Comparison of ENCODE assay signal across 8 cellular contexts in genomic region chr14:67680121-67680602, GRCh38. TPM values are rescaled to one million over a fixed set of nuclear protein-coding genes. Genes with fewer than 3 reads are reported as not detected.
DNase-seq lines count a peak whose midpoint lies in the region; ATAC-seq, FAIRE-seq and TF ChIP-seq lines count a peak whose summit lies in the region.

No MANE protein-coding gene starts in this region.

- H3K27ac Mint-ChIP-seq in activated CD8-positive, alpha-beta T cell treated with anti-CD3 and anti-CD28 coated beads, Interleukin-2, amount 10 ng/mL, durations not matched to agents 7 days and 5 days, result peak overlapping the region; percentile 63
- peak overlapping the region; percentile 49 for H3K27ac Mint-ChIP-seq in stimulated activated naive B cell treated with anti-CD40 and anti-IgM and Interleukin-4, amounts not matched to agents 10 μg/mL and 1 μg/mL and 100 μg/mL, for 72 hours

- peak; percentile 98 for ATAC-seq in GM19025 (IDR thresholded peaks at IDR 0.05; ENCODE audit: low read depth, unreplicated experiment)
- ATAC-seq in HG03103 (IDR thresholded peaks at IDR 0.05; ENCODE audit: low read depth, unreplicated experiment), result peak; percentile 98
- peak; percentile 94 for ATAC-seq in activated CD8-positive, alpha-beta T cell treated with anti-CD3 and anti-CD28 coated beads, Interleukin-2, amount 10 ng/mL, durations not matched to agents 7 days and 5 days
- peak; percentile 95 for ATAC-seq in stimulated activated naive B cell treated with anti-CD40 and anti-IgM and Interleukin-4, amounts not matched to agents 10 μg/mL and 1 μg/mL and 100 μg/mL, for 72 hours (replicated peaks)

- TF ChIP-seq CTCF in AG04450 (IDR thresholded peaks at IDR 0.05; ENCODE audit: low read depth, low read length), result no peak
- no peak for TF ChIP-seq CTCF in D721Med (IDR thresholded peaks at IDR 0.05; ENCODE audit: insufficient read depth, missing control alignments)

- H3K4me1 Mint-ChIP-seq in activated CD8-positive, alpha-beta T cell treated with anti-CD3 and anti-CD28 coated beads, Interleukin-2, amount 10 ng/mL, durations not matched to agents 7 days and 5 days (ENCODE audit: low read depth), result peaks cover 42% of the 10 kb centered on the region
- H3K4me1 Mint-ChIP-seq in stimulated activated naive B cell treated with anti-CD40 and anti-IgM and Interleukin-4, amounts not matched to agents 10 μg/mL and 1 μg/mL and 100 μg/mL, for 72 hours, result peaks cover 13 to 28% of the 10 kb centered on the region in 2 donors

- no peaks in the 10 kb centered on the region for H3K27me3 Mint-ChIP-seq in activated CD8-positive, alpha-beta T cell treated with anti-CD3 and anti-CD28 coated beads, Interleukin-2, amount 10 ng/mL, durations not matched to agents 7 days and 5 days (ENCODE audit: low read depth)
- H3K27me3 Mint-ChIP-seq in stimulated activated naive B cell treated with anti-CD40 and anti-IgM and Interleukin-4, amounts not matched to agents 10 μg/mL and 1 μg/mL and 100 μg/mL, for 72 hours, result no peaks in the 10 kb centered on the region

- H3K9me3 Mint-ChIP-seq in activated CD8-positive, alpha-beta T cell treated with anti-CD3 and anti-CD28 coated beads, Interleukin-2, amount 10 ng/mL, durations not matched to agents 7 days and 5 days (ENCODE audit: insufficient read depth), result no peaks in the 10 kb centered on the region
- H3K9me3 Mint-ChIP-seq in stimulated activated naive B cell treated with anti-CD40 and anti-IgM and Interleukin-4, amounts not matched to agents 10 μg/mL and 1 μg/mL and 100 μg/mL, for 72 hours, result no peaks in the 10 kb centered on the region

- H3K4me3 Mint-ChIP-seq in activated CD8-positive, alpha-beta T cell treated with anti-CD3 and anti-CD28 coated beads, Interleukin-2, amount 10 ng/mL, durations not matched to agents 7 days and 5 days, result no peak overlapping the region
- H3K4me3 Mint-ChIP-seq in stimulated activated naive B cell treated with anti-CD40 and anti-IgM and Interleukin-4, amounts not matched to agents 10 μg/mL and 1 μg/mL and 100 μg/mL, for 72 hours, result no peak overlapping the region

- no peak overlapping the region for H3K4me3 ChIP-seq in AG04450 (ENCODE audit: low read depth, low read length)

- H3K27ac ChIP-seq in AG04450 (ENCODE audit: low read depth, low read length), result peak overlapping the region; percentile 73

- peak; percentile 59 for DNase-seq in AG04450 (ENCODE audit: low read depth, low spot score)
- DNase-seq in activated CD8-positive, alpha-beta T cell treated with anti-CD3 and anti-CD28 coated beads, Interleukin-2, amount 10 ng/mL, durations not matched to agents 7 days and 5 days, result peak; percentile 54
- DNase-seq in stimulated activated naive B cell treated with anti-CD40 and anti-IgM and Interleukin-4, amounts not matched to agents 10 μg/mL and 1 μg/mL and 100 μg/mL, for 72 hours, result no peak
- DNase-seq in stimulated activated CD4-positive, alpha-beta T cell treated with anti-CD3 and anti-CD28 coated beads, Interleukin-15, amount 100 ng/mL, for 24 hours, result no peak
- DNase-seq in D721Med (ENCODE audit: insufficient read length, low spot score), result no peak
- no peak for DNase-seq in NCI-H187 treated with DMSO at 0.1 percent for 48 hours (lab: John Stamatoyannopoulos, UW)

- POLR2A ChIA-PET in AG04450 (lab: Yijun Ruan, JAX), result interaction anchor here (1.7 kb wide), 1 partner anchor 15 kb away, joined by 7 read pairs; the partner anchor contains the start of gene RDH11
- POLR2A ChIA-PET in activated CD8-positive, alpha-beta T cell treated with anti-CD3 and anti-CD28 coated beads, Interleukin-2, amount 10 ng/mL, durations not matched to agents 7 days and 5 days (lab: Charles Lee), result interaction anchor here (2.4 kb wide), 1 partner anchor 15 kb away, joined by 12 read pairs; the partner anchor contains the start of gene RDH11

- no peaks in the 10 kb centered on the region for H3K27me3 ChIP-seq in AG04450 (ENCODE audit: control insufficient read depth, insufficient read depth, low read length)

- CTCF ChIA-PET in AG04450 (lab: Charles Lee), result interaction anchor here (1.8 to 3.8 kb wide), 2 partner anchors 13 to 24 kb away, joined by 6 to 16 read pairs; no protein-coding TSS in a partner anchor
- CTCF ChIA-PET in activated CD8-positive, alpha-beta T cell treated with anti-CD3 and anti-CD28 coated beads, Interleukin-2, amount 10 ng/mL, durations not matched to agents 7 days and 5 days (lab: Charles Lee), result interaction anchor here (0.9 to 3.2 kb wide), 4 partner anchors 12 to 61 kb away, joined by 3 to 19 read pairs (median 6); partner anchors contain the start of gene RDH12

- H3K9me3 ChIP-seq in AG04450 (ENCODE audit: control insufficient read depth, insufficient read depth, low read length), result no peaks in the 10 kb centered on the region

- peaks cover 69% of the 10 kb centered on the region for H3K36me3 Mint-ChIP-seq in activated CD8-positive, alpha-beta T cell treated with anti-CD3 and anti-CD28 coated beads, Interleukin-2, amount 10 ng/mL, durations not matched to agents 7 days and 5 days (ENCODE audit: low read depth)
- H3K36me3 Mint-ChIP-seq in stimulated activated naive B cell treated with anti-CD40 and anti-IgM and Interleukin-4, amounts not matched to agents 10 μg/mL and 1 μg/mL and 100 μg/mL, for 72 hours, result peaks cover 28 to 52% of the 10 kb centered on the region in 2 donors

- FAIRE-seq in D721Med (lab: Jason Lieb, UNC), result no peak

RNA-seq across cellular contexts. Expression of gene VTI1B, which starts 5.7 kb away (rescaled TPM):
- 110 and 127 TPM in 2 replicates for polyA plus RNA-seq in AG04450 (2011; rRNA removed)
- polyA minus RNA-seq in AG04450 (2011; rRNA and poly(A)+ RNA removed), result 54.6 and 60.2 TPM in 2 replicates
- 10 to 100 TPM; 69.6 to 70.6 TPM for total RNA-seq in activated CD8-positive, alpha-beta T cell treated with anti-CD3 and anti-CD28 coated beads, Interleukin-2, amount 10 ng/mL, durations not matched to agents 7 days and 5 days

RNA-seq across cellular contexts. Expression of gene RDH11, which starts 15.4 kb away (rescaled TPM):
- polyA plus RNA-seq in AG04450 (2011; rRNA removed), result 101 and 109 TPM in 2 replicates
- polyA minus RNA-seq in AG04450 (2011; rRNA and poly(A)+ RNA removed), result 87.4 and 115 TPM in 2 replicates
- total RNA-seq in activated CD8-positive, alpha-beta T cell treated with anti-CD3 and anti-CD28 coated beads, Interleukin-2, amount 10 ng/mL, durations not matched to agents 7 days and 5 days, result 10 to 100 TPM; 48.8 to 57.1 TPM

RNA-seq across cellular contexts. Expression of gene RDH12, which starts 21.5 kb away (rescaled TPM):
- polyA plus RNA-seq in AG04450 (2011; rRNA removed), result not detected in 2 replicates
- not detected in 2 replicates for polyA minus RNA-seq in AG04450 (2011; rRNA and poly(A)+ RNA removed)
- not detected for total RNA-seq in activated CD8-positive, alpha-beta T cell treated with anti-CD3 and anti-CD28 coated beads, Interleukin-2, amount 10 ng/mL, durations not matched to agents 7 days and 5 days

Comparison
In these comparisons a context has a peak if more than half of its experiments do, and no peak if none do; other contexts are left out.
1. DNase-seq: peak in AG04450 (single experiment) and activated CD8-positive, alpha-beta T cell treated with anti-CD3 and anti-CD28 coated beads, Interleukin-2, amount 10 ng/mL, durations not matched to agents 7 days and 5 days (single experiment); none in stimulated activated naive B cell treated with anti-CD40 and anti-IgM and Interleukin-4, amounts not matched to agents 10 μg/mL and 1 μg/mL and 100 μg/mL, for 72 hours (single experiment), stimulated activated CD4-positive, alpha-beta T cell treated with anti-CD3 and anti-CD28 coated beads, Interleukin-15, amount 100 ng/mL, for 24 hours (single experiment), D721Med (single experiment) and NCI-H187 treated with DMSO at 0.1 percent for 48 hours (single experiment).
2. Peak in every context shown above with its lines, with median percentiles within 50 percentile points of each other: ATAC-seq.